Comparison of ENCODE assay signal across 1 cellular context in the genomic region with DNA sequence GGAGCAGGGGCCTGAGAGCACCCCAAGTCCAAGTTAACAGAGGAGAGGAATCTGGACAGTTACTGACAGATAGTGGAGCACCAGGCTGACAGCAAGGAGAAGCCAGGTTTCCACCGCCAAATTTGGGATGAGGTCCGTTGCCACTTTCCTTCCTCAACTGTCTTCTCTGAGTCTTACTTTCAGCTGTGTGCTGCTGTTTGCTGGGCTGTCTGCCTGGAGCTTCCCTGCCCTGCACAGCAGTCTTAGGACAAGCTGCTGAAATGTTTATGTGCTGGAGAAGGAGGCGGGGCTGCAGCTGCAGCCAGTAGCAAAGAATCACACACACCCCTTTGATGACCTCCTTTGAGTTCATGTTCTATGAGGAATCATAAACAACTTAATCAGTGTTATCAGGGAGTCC.
TF ChIP-seq lines count a peak whose summit lies in the region.

No MANE protein-coding gene starts in this region.

TF ChIP-seq in HepG2, 621 proteins besides CTCF, POLR2A, EP300 and RAD21:
- no peak for TF ChIP-seq TRIM24 (CRISPR knock-in tag; IDR thresholded peaks at IDR 0.05)
- TF ChIP-seq, protein P1, sequence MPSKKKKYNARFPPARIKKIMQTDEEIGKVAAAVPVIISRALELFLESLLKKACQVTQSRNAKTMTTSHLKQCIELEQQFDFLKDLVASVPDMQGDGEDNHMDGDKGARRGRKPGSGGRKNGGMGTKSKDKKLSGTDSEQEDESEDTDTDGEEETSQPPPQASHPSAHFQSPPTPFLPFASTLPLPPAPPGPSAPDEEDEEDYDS (CRISPR knock-in tag; IDR thresholded peaks at IDR 0.05) = peak; percentile 58; the same call in 1 of the 2 replicates
- TF ChIP-seq MED1 (CRISPR knock-in tag; IDR thresholded peaks at IDR 0.05) = peak; percentile 18; the same call in 1 of the 2 replicates
